ENCODE assay signal across 13 cellular contexts in the genomic region with DNA sequence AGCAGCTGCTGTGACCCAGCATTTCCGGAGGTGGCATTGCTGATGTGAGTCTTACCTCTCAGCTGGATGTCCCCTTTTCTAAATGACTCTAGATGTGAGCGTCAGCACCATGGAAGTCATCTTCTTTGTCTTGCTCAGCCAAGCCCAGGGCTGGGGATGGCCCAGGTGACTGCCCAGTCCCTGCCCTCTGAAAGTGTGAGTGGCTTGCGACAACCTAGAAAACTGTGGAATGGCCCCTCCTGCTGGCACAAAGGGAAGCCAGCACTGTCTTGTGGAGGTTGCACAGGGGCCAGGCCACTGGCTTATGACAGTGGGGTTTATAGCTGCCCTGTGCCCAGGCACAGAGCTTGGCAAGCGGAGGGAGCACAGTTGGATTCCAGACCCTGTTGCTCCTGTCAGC. TPM values are rescaled to one million over a fixed set of nuclear protein-coding genes. Genes with fewer than 3 reads are reported as not detected.
DNase-seq lines count a peak whose midpoint lies in the region; ATAC-seq, FAIRE-seq and TF ChIP-seq lines count a peak whose summit lies in the region.
"Had no signal": no experiment of that assay in that cellular context is flagged by ENCODE, and none has a peak within 500 bp of the region (broad histone marks: within the 10 kb centered on the region; RNA-seq: fewer than 3 reads in every experiment).

No MANE protein-coding gene starts in this region.

- DNase-seq in GM10266 (ENCODE audit: extremely low spot score): no peak
- DNase-seq in H9: peak; percentile 70
- no peak for DNase-seq in HepG2 (ENCODE audit: low spot score)
- DNase-seq in stimulated activated CD4-positive, alpha-beta T cell treated with anti-CD3 and anti-CD28 coated beads, Interleukin-1b, Interleukin-23, amount 100 ng/mL, for 48 hours: no peak
- DNase-seq in COR-L47 (lab: John Stamatoyannopoulos, UW): no peak
- no peak for DNase-seq in esophagus muscularis mucosa (ENCODE audit: extremely low spot score)
- no peak for DNase-seq in EL
- DNase-seq: activated CD4-positive, CD25-positive, alpha-beta regulatory T cell treated with anti-CD3 and anti-CD28 coated beads, Interleukin-2, amount 50 U/mL, for 72 hours; activated naive CD8-positive, alpha-beta T cell treated with anti-CD3 and anti-CD28 coated beads, Interleukin-2, amount 50 U/mL, for 24 hours; lower lobe of right lung; NCI-H1436 had no signal

- H3K27me3 ChIP-seq in H9 (ENCODE audit: insufficient read depth, low read length) (no peaks in the 10 kb centered on the region), HepG2 (ENCODE audit: control insufficient read depth in 1 of 2, insufficient read depth in 2 of 2, low read length in 2 of 2) (no peaks in the 10 kb centered on the region), esophagus muscularis mucosa (no peaks in the 10 kb centered on the region)

- no peak overlapping the region for H3K18ac ChIP-seq in H9 (ENCODE audit: insufficient read length, low read depth, low read length)

- H3K27me3 Mint-ChIP-seq in H9 (ENCODE audit: low read depth): peaks cover 9% of the 10 kb centered on the region

- no peak overlapping the region for H3K56ac ChIP-seq in H9 (ENCODE audit: insufficient read length, low read depth, low read length)

- no peak overlapping the region for H2BK120ac ChIP-seq in H9 (ENCODE audit: low read depth, low read length, poor library complexity, severe bottlenecking)

- TF ChIP-seq RAD21 in HepG2 (CRISPR knock-in tag; IDR thresholded peaks at IDR 0.05): no peak

- TF ChIP-seq POLR2A in HepG2 (IDR thresholded peaks at IDR 0.05; ENCODE audit: insufficient read depth in 1 of 2, low read depth in 2 of 2, low read length in 2 of 2) (no peak), esophagus muscularis mucosa (IDR thresholded peaks at IDR 0.05; ENCODE audit: low read depth) (no peak)

- H2AFZ ChIP-seq in H9 (ENCODE audit: low read length) (no peak overlapping the region), HepG2 (ENCODE audit: low read length) (no peak overlapping the region)

- H3K23ac ChIP-seq in H9 (ENCODE audit: insufficient read length, low read depth, low read length): no peak overlapping the region

- no peaks in the 10 kb centered on the region for H3K79me2 ChIP-seq in H9 (ENCODE audit: insufficient read depth, low read length)
- no peaks in the 10 kb centered on the region for H3K79me2 ChIP-seq in HepG2 (ENCODE audit: insufficient read depth, low read length)

- H3K36me3 ChIP-seq in HepG2 (replicated peaks in 1 of 2; ENCODE audit: control insufficient read depth in 1 of 2, insufficient read depth in 2 of 2, low read length in 2 of 2) (no peaks in the 10 kb centered on the region; a peak in 2 of 5 replicates), esophagus muscularis mucosa (no peaks in the 10 kb centered on the region)
- H3K36me3 ChIP-seq: lower lobe of right lung had no signal

- H2BK5ac ChIP-seq in H9 (ENCODE audit: insufficient read length, low read length): no peak overlapping the region

- H2AK5ac ChIP-seq in H9 (ENCODE audit: insufficient read length, low read length): no peak overlapping the region

- no peaks in the 10 kb centered on the region for H3K23me2 ChIP-seq in H9 (ENCODE audit: insufficient read length, low read depth, low read length, poor library complexity, severe bottlenecking)

- intact Hi-C loops in HepG2 (cut with micrococcal nuclease; ENCODE audit: unreplicated experiment) (no loop called here), esophagus muscularis mucosa (cut with DNase I) (no loop called here)

- no peak overlapping the region for H2BK15ac ChIP-seq in H9 (ENCODE audit: low read depth, low read length)

- no peak overlapping the region for H3K4ac ChIP-seq in H9 (ENCODE audit: low read depth, low read length)

- no peak overlapping the region for H3T11ph ChIP-seq in H9 (ENCODE audit: low read length)

- ATAC-seq in HepG2: peak; percentile 51
- ATAC-seq: activated naive CD8-positive, alpha-beta T cell treated with anti-CD3 and anti-CD28 coated beads, Interleukin-2, amount 50 U/mL, for 24 hours; lower lobe of right lung; Panc1 had no signal

- H3K27ac Mint-ChIP-seq in H9: no peak overlapping the region; a peak in 2 of 7 replicates
- H3K27ac Mint-ChIP-seq: activated naive CD8-positive, alpha-beta T cell treated with anti-CD3 and anti-CD28 coated beads, Interleukin-2, amount 50 U/mL, for 24 hours had no signal

- no peak overlapping the region for H3K9ac ChIP-seq in H9 (ENCODE audit: extremely low read depth, insufficient read length, low read length)
- no peak overlapping the region for H3K9ac ChIP-seq in HepG2 (ENCODE audit: insufficient read depth, low read depth, low read length)

- H3K27ac ChIP-seq in H9 (ENCODE audit: insufficient read length, low read depth, low read length): no peak overlapping the region
- no peak overlapping the region for H3K27ac ChIP-seq in HepG2 (ENCODE audit: extremely low read length, insufficient read depth, low read length)
- no peak overlapping the region for H3K27ac ChIP-seq in esophagus muscularis mucosa (replicated peaks in 1 of 4)
- H3K27ac ChIP-seq: lower lobe of right lung had no signal

- no peak overlapping the region for H3K14ac ChIP-seq in H9 (ENCODE audit: insufficient read depth, low read length)

- POLR2A ChIA-PET in HepG2 (lab: Yijun Ruan, JAX): no interaction called here

- BruUV-seq in HepG2 (replicated peaks; lab: Mats Ljungman, UMichigan): no TSS peak

- no peak overlapping the region for H4K91ac ChIP-seq in H9 (ENCODE audit: insufficient read length, low read depth, low read length)

- H3K4me3 Mint-ChIP-seq in H9: no peak overlapping the region
- H3K4me3 Mint-ChIP-seq: activated naive CD8-positive, alpha-beta T cell treated with anti-CD3 and anti-CD28 coated beads, Interleukin-2, amount 50 U/mL, for 24 hours had no signal

- in situ Hi-C loops in HepG2 (cut with HindIII; ENCODE audit: extremely low pct_ligation_motif_present, low pct_unique_long_range_greater_than_20kb): no loop called here

- H3K36me3 Mint-ChIP-seq in H9 (ENCODE audit: insufficient read depth in 1 of 3, low read depth in 3 of 3): peaks cover 0 to 5% (median 0%) of the 10 kb centered on the region in 3 experiments; a peak in 4 of 7 replicates

- H4K20me1 ChIP-seq in H9 (ENCODE audit: control insufficient read depth, insufficient read depth, insufficient read length) (no peaks in the 10 kb centered on the region), HepG2 (ENCODE audit: insufficient read depth, low read length) (no peaks in the 10 kb centered on the region)

- H3K4me1 ChIP-seq in H9 (ENCODE audit: insufficient read depth, low read length) (peaks cover 7% of the 10 kb centered on the region; the same call in 1 of the 2 replicates), HepG2 (ENCODE audit: insufficient read depth, low read length) (peaks cover 4% of the 10 kb centered on the region), esophagus muscularis mucosa (peaks cover 40 to 54% (median 51%) of the 10 kb centered on the region in 4 donors)
- H3K4me1 ChIP-seq: lower lobe of right lung had no signal

- H4K5ac ChIP-seq in H9 (ENCODE audit: insufficient read length, low read depth, low read length): no peak overlapping the region

- H3K9me3 Mint-ChIP-seq in H9: peaks cover 0 to 2% of the 10 kb centered on the region in 2 experiments; a peak in 1 of 5 replicates
- H3K9me3 Mint-ChIP-seq: activated naive CD8-positive, alpha-beta T cell treated with anti-CD3 and anti-CD28 coated beads, Interleukin-2, amount 50 U/mL, for 24 hours had no signal

- H2BK12ac ChIP-seq in H9 (ENCODE audit: insufficient read length, low read depth, low read length): no peak overlapping the region

- H3K9me3 ChIP-seq in H9 (ENCODE audit: control insufficient read depth, low read depth, low read length) (no peaks in the 10 kb centered on the region), HepG2 (ENCODE audit: low read length) (no peaks in the 10 kb centered on the region), esophagus muscularis mucosa (no peaks in the 10 kb centered on the region)
- H3K9me3 ChIP-seq: lower lobe of right lung had no signal

- CTCF ChIA-PET in HepG2 (lab: Yijun Ruan, JAX; ENCODE audit: low intra/inter-chr PET ratio, low total read pairs): no interaction called here

- WGBS in H9 (ENCODE audit: extremely low coverage, insufficient read length, low lambda C conversion rate): no CpG with 5 or more reads among the region's 4 CpGs
- WGBS in HepG2 (ENCODE audit: low lambda C conversion rate): 92% methylated on average over 4 of the region's 4 CpGs
- 83% methylated on average over 3 of the region's 4 CpGs for WGBS in esophagus muscularis mucosa

- no peak overlapping the region for H3K4me3 ChIP-seq in WI38 (ENCODE audit: low read depth, low read length)
- no peak overlapping the region for H3K4me3 ChIP-seq in HepG2 (replicated peaks in 1 of 3; ENCODE audit: insufficient read depth in 1 of 3, low read depth in 2 of 3, low read length in 3 of 3)
- H3K4me3 ChIP-seq in esophagus muscularis mucosa: no peak overlapping the region
- H3K4me3 ChIP-seq: lower lobe of right lung had no signal

- peaks cover 51% of the 10 kb centered on the region in 2 experiments for H3K4me1 Mint-ChIP-seq in H9

- no peaks in the 10 kb centered on the region for H3K79me1 ChIP-seq in H9 (ENCODE audit: insufficient read depth, low read depth, low read length, poor library complexity, severe bottlenecking)

- H4K8ac ChIP-seq in H9 (replicated peaks; ENCODE audit: insufficient read length, low read depth, low read length): no peak overlapping the region

- TF ChIP-seq CTCF in GM10266 (IDR thresholded peaks at IDR 0.05; ENCODE audit: control insufficient read depth, insufficient read depth, low read depth, missing control alignments) (peak; percentile 25), H9 (conservative IDR thresholded peaks at IDR 0.05) (peak; percentile 64), WI38 (IDR thresholded peaks at IDR 0.05; ENCODE audit: low read depth, low read length) (0 out of 2 replicates have a peak, but pooled peaks have one; percentile 10), HepG2 (CRISPR knock-in tag; IDR thresholded peaks at IDR 0.05) (peak; percentile 38; the same call in 1 of the 2 replicates), esophagus muscularis mucosa (IDR thresholded peaks at IDR 0.05) (peak in 1 of 3 experiments; percentile 12)

- TF ChIP-seq EP300 in HepG2 (IDR thresholded peaks at IDR 0.05; ENCODE audit: low read depth in 2 of 2, low read length in 2 of 2) (no peak), HepG2 (CRISPR knock-in tag; IDR thresholded peaks at IDR 0.05; ENCODE audit: borderline replicate concordance) (no peak), esophagus muscularis mucosa (IDR thresholded peaks at IDR 0.05) (no peak)

- FAIRE-seq in HepG2 (lab: Jason Lieb, UNC): no peak

- no peak overlapping the region for H3K4me2 ChIP-seq in H9 (ENCODE audit: insufficient read depth, insufficient read length, low read length)
- no peak overlapping the region for H3K4me2 ChIP-seq in HepG2 (ENCODE audit: low read depth, low read length)

- H2BK20ac ChIP-seq in H9 (ENCODE audit: low read depth, low read length, poor library complexity, severe bottlenecking): no peak overlapping the region

RNA-seq across cellular contexts. Expression of gene TUB, which starts 6.2 kb away (rescaled TPM):
- total RNA-seq in H9 (2021) (14.8 and 14.9 TPM in 2 replicates), HepG2 (2016; rRNA removed; fragmentation: Illumina TruSeq; extraction: Trizol) (5.4 and 5.6 TPM in 2 replicates), esophagus muscularis mucosa (10 to 100 TPM in 2 of 4 donors, 1 to 10 TPM in 2; 8.3 to 18.3 (median 12.1) TPM)
- total RNA-seq in HepG2 (2016; cell fraction: cytosol; rRNA removed; fragmentation: Illumina TruSeq; extraction: Trizol; ENCODE audit: low read depth): 0.40 and 0.44 TPM in 2 replicates
- total RNA-seq in HepG2 (2016; cell fraction: insoluble cytoplasmic fraction; rRNA removed; fragmentation: Illumina TruSeq; extraction: Trizol): 5.3 and 5.6 TPM in 2 replicates
- 3.0 and 3.1 TPM in 2 replicates for total RNA-seq in HepG2 (2016; cell fraction: membrane; rRNA removed; fragmentation: Illumina TruSeq; extraction: Trizol)
- 4.7 and 5.3 TPM in 2 replicates for total RNA-seq in HepG2 (2016; cell fraction: nucleus; rRNA removed; fragmentation: Illumina TruSeq; extraction: Trizol)
- polyA plus RNA-seq in HepG2 (2011; rRNA removed): 4.3 and 4.8 TPM in 2 replicates
- polyA plus RNA-seq in HepG2 (2011; cell fraction: cytosol; rRNA removed): 2.8 and 2.9 TPM in 2 replicates
- polyA plus RNA-seq in HepG2 (2011; cell fraction: nucleus; rRNA removed): 10.1 and 11.7 TPM in 2 replicates
- 2.4 and 2.6 TPM in 2 replicates for polyA plus RNA-seq in HepG2 (2012)
- polyA plus RNA-seq in HepG2 (2016; cell fraction: cytosol; fragmentation: Illumina TruSeq; extraction: Trizol; ENCODE audit: low read depth): 0.19 and 0.22 TPM in 2 replicates
- 3.2 and 3.5 TPM in 2 replicates for polyA plus RNA-seq in HepG2 (2016; cell fraction: insoluble cytoplasmic fraction; fragmentation: Illumina TruSeq; extraction: Trizol; ENCODE audit: low read depth)
- 0.88 and 0.95 TPM in 2 replicates for polyA plus RNA-seq in HepG2 (2016; cell fraction: membrane; fragmentation: Illumina TruSeq; extraction: Trizol; ENCODE audit: low read depth)
- polyA plus RNA-seq in HepG2 (2016; cell fraction: nucleus; fragmentation: Illumina TruSeq; extraction: Trizol; ENCODE audit: insufficient read depth, low read depth): 6.7 and 6.8 TPM in 2 replicates
- 8.1 TPM in 1 of 2 replicates, not detected in the other for polyA minus RNA-seq in HepG2 (2011; rRNA and poly(A)+ RNA removed; ENCODE audit: low replicate concordance)
- polyA minus RNA-seq in HepG2 (2011; cell fraction: cytosol; rRNA and poly(A)+ RNA removed): 3.9 and 4.5 TPM in 2 replicates
- 4.9 and 5.2 TPM in 2 replicates for polyA minus RNA-seq in HepG2 (2011; cell fraction: nucleus; rRNA and poly(A)+ RNA removed)
